In genomic region chr21:34280389-34280795, GRCh38 we compare ENCODE assay signal across 14 cellular contexts.
A peak's percentile ranks its signal among the peaks of the same experiment; 100 is the strongest.
DNase-seq lines count a peak whose midpoint lies in the region; ATAC-seq and TF ChIP-seq lines count a peak whose summit lies in the region.
"Had no signal": no experiment of that assay in that cellular context is flagged by ENCODE, and none has a peak within 500 bp of the region (broad histone marks: within the 10 kb centered on the region; RNA-seq: fewer than 3 reads in every experiment).

No MANE protein-coding gene starts in this region.

- intact Hi-C loops in left lung (cut with DNase I) = no loop called here

- H3K27ac ChIP-seq in RWPE1 (no peak overlapping the region), left lung (no peak overlapping the region), suprapubic skin (no peak overlapping the region)
- H3K27ac ChIP-seq: PC-9 had no signal

- TF ChIP-seq EP300 in suprapubic skin (IDR thresholded peaks at IDR 0.05) = no peak

- TF ChIP-seq CTCF in RWPE1 (conservative IDR thresholded peaks at IDR 0.05; ENCODE audit: low read depth) (no peak), left lung (IDR thresholded peaks at IDR 0.05) (no peak), suprapubic skin (IDR thresholded peaks at IDR 0.05) (no peak)

- H3K4me3 ChIP-seq in left lung = no peak overlapping the region
- H3K4me3 ChIP-seq in suprapubic skin = no peak overlapping the region
- H3K4me3 ChIP-seq: PC-9 had no signal

- CTCF ChIA-PET in RWPE1 (lab: Yijun Ruan, JAX) = no interaction called here

- 21% methylated on average over 6 of the region's 6 CpGs for WGBS in suprapubic skin

- H3K36me3 ChIP-seq in left lung = no peaks in the 10 kb centered on the region
- H3K36me3 ChIP-seq in suprapubic skin = no peaks in the 10 kb centered on the region

- DNase-seq in RWPE1 (ENCODE audit: low spot score) (peak; percentile 10), fibroblast of gingiva (ENCODE audit: low read depth) (peak; percentile 71), left lung (no peak), suprapubic skin (ENCODE audit: low spot score in 2 of 2) (peak; percentile 78 to 81), SW 1271 (lab: John Stamatoyannopoulos, UW) (no peak)
- DNase-seq in activated effector memory CD4-positive, alpha-beta T cell treated with anti-CD3 and anti-CD28 coated beads, Interleukin-2, amount 50 U/mL, for 16 hours = no peak
- DNase-seq in stimulated activated CD4-positive, alpha-beta T cell treated with anti-CD3 and anti-CD28 coated beads, Interleukin-12 subunit alpha, Interleukin-12 subunit beta, amount 100 ng/mL, for 4 hours = no peak
- DNase-seq: activated naive CD4-positive, alpha-beta T cell treated with anti-CD3 and anti-CD28 coated beads, Interleukin-2, amount 50 U/mL, for 16 hours; NCI-H1048; NCI-H345; PC-9; stimulated activated CD4-positive, alpha-beta T cell treated with anti-CD3 and anti-CD28 coated beads, Interleukin-4, amount 100 ng/mL, for 1 hour had no signal

- POLR2A ChIA-PET in RWPE1 (lab: Yijun Ruan, JAX; ENCODE audit: low non-redundant PET) = no interaction called here

- ATAC-seq in left lung = peak; percentile 52
- no peak for ATAC-seq in HG03108 (IDR thresholded peaks at IDR 0.05; ENCODE audit: unreplicated experiment)
- ATAC-seq: esophagus mucosa had no signal

- H3K4me1 ChIP-seq in left lung (no peaks in the 10 kb centered on the region), suprapubic skin (peaks cover 16% of the 10 kb centered on the region)

- H3K9me3 ChIP-seq in left lung = no peaks in the 10 kb centered on the region
- no peaks in the 10 kb centered on the region for H3K9me3 ChIP-seq in suprapubic skin

- H3K27me3 ChIP-seq in left lung (no peaks in the 10 kb centered on the region), suprapubic skin (no peaks in the 10 kb centered on the region)

- TF ChIP-seq POLR2A in suprapubic skin (IDR thresholded peaks at IDR 0.05) = no peak

Comparison
In these comparisons a context has a peak if more than half of its experiments do, and no peak if none do; other contexts are left out.
1. DNase-seq: peak in RWPE1 (single experiment), fibroblast of gingiva (single experiment) and suprapubic skin (2 of 2); none in left lung (0 of 2), SW 1271 (0 of 2), activated effector memory CD4-positive, alpha-beta T cell treated with anti-CD3 and anti-CD28 coated beads, Interleukin-2, amount 50 U/mL, for 16 hours (single experiment) and stimulated activated CD4-positive, alpha-beta T cell treated with anti-CD3 and anti-CD28 coated beads, Interleukin-12 subunit alpha, Interleukin-12 subunit beta, amount 100 ng/mL, for 4 hours (single experiment).